24 cellular contexts compared by ENCODE assay signal in genomic region chr1:18978706-18979105, GRCh38.
"Had no signal": no experiment of that assay in that cellular context is flagged by ENCODE, and none has a peak within 500 bp of the region (broad histone marks: within the 10 kb centered on the region; RNA-seq: fewer than 3 reads in every experiment).

No MANE protein-coding gene starts in this region.

- H3K27ac ChIP-seq: dorsolateral prefrontal cortex, esophagus muscularis mucosa, upper lobe of right lung had no signal

- H3K4me3 Mint-ChIP-seq: activated CD4-positive, alpha-beta T cell treated with anti-CD3 and anti-CD28 coated beads for 36 hours; activated T-cell treated with anti-CD3 and anti-CD28 coated beads, Interleukin-2, amount 50 U/mL, for 72 hours; brain; effector memory CD8-positive, alpha-beta T cell; memory B cell; naive B cell; T-cell; WTC11 had no signal

- H3K4me1 ChIP-seq: upper lobe of right lung had no signal

- H3K4me3 ChIP-seq: dorsolateral prefrontal cortex, esophagus muscularis mucosa, upper lobe of right lung had no signal

- H3K27me3 ChIP-seq: upper lobe of right lung had no signal

- H3K9me3 ChIP-seq: upper lobe of right lung had no signal

- H3K27ac Mint-ChIP-seq: activated CD4-positive, alpha-beta T cell treated with anti-CD3 and anti-CD28 coated beads for 36 hours; activated T-cell treated with anti-CD3 and anti-CD28 coated beads, Interleukin-2, amount 50 U/mL, for 72 hours; brain; effector memory CD8-positive, alpha-beta T cell; memory B cell; T-cell; WTC11 had no signal

- H3K36me3 Mint-ChIP-seq: brain, WTC11 had no signal

- FAIRE-seq: colon, endothelial cell of umbilical vein, frontal cortex, islet of Langerhans had no signal

- DNase-seq: activated CD4-positive, alpha-beta T cell treated with anti-CD3 and anti-CD28 coated beads for 36 hours; activated CD4-positive, alpha-beta T cell treated with anti-CD3 and anti-CD28 coated beads, Interleukin-2, amount 50 U/mL, for 4 hours; activated gamma-delta T cell; activated T-cell treated with anti-CD3 and anti-CD28 coated beads, Interleukin-2, amount 50 U/mL, for 72 hours; aorta; central memory CD4-positive, alpha-beta T cell; effector memory CD8-positive, alpha-beta T cell; naive B cell; occipital lobe; posterior cingulate gyrus; stimulated activated CD4-positive, alpha-beta T cell treated with anti-CD3 and anti-CD28 coated beads, Interleukin-4, amount 100 ng/mL, for 24 hours; stimulated activated naive CD8-positive, alpha-beta T cell treated with anti-CD3 and anti-CD28 coated beads, Interleukin-15, Interleukin-2, amounts not matched to agents 100 U/mL and 50 U/mL, for 24 hours; T-cell; upper lobe of right lung had no signal

- ATAC-seq: activated CD4-positive, alpha-beta T cell treated with anti-CD3 and anti-CD28 coated beads for 36 hours; activated naive CD4-positive, alpha-beta T cell treated with anti-CD3 and anti-CD28 coated beads, Interleukin-2, amount 50 U/mL, for 72 hours; activated T-cell treated with anti-CD3 and anti-CD28 coated beads, Interleukin-2, amount 50 U/mL, for 72 hours; effector memory CD8-positive, alpha-beta T cell; stimulated activated naive CD8-positive, alpha-beta T cell treated with anti-CD3 and anti-CD28 coated beads, Interleukin-15, Interleukin-2, amounts not matched to agents 100 U/mL and 50 U/mL, for 24 hours; T-cell; upper lobe of right lung; WTC11 had no signal

- H3K4me1 Mint-ChIP-seq: brain, memory B cell, naive B cell, T-cell, WTC11 had no signal

- H3K36me3 ChIP-seq: esophagus muscularis mucosa, upper lobe of right lung had no signal
